ENCODE assay signal across 3 cellular contexts in genomic region chr1:4877426-4877825, GRCh38.
"Had no signal": no experiment of that assay in that cellular context is flagged by ENCODE, and none has a peak within 500 bp of the region (broad histone marks: within the 10 kb centered on the region; RNA-seq: fewer than 3 reads in every experiment).

No MANE protein-coding gene starts in this region.

- DNase-seq: GDM1, GF-D8 had no signal

- ATAC-seq: GM12878 had no signal

- H3K4me3 ChIP-seq: GM12878 had no signal
